Comparison of ENCODE assay signal across 22 cellular contexts in genomic region chr21:45863751-45864150, GRCh38.
"Had no signal": no experiment of that assay in that cellular context is flagged by ENCODE, and none has a peak within 500 bp of the region (broad histone marks: within the 10 kb centered on the region; RNA-seq: fewer than 3 reads in every experiment).

No MANE protein-coding gene starts in this region.

- H3K9me3 ChIP-seq: ascending aorta, SJCRH30 had no signal

- H3K36me3 ChIP-seq: ascending aorta, SJCRH30 had no signal

- H3K27me3 Mint-ChIP-seq: activated naive CD8-positive, alpha-beta T cell treated with anti-CD3 and anti-CD28 coated beads, Interleukin-2, amount 50 U/mL, for 24 hours; brain had no signal

- H3K4me2 ChIP-seq: KMS-11 had no signal

- H3K27me3 ChIP-seq: ascending aorta, SJCRH30 had no signal

- H3K4me1 ChIP-seq: ascending aorta had no signal

- H3K9ac ChIP-seq: KMS-11 had no signal

- H3K27ac Mint-ChIP-seq: activated CD8-positive, alpha-beta T cell treated with anti-CD3 and anti-CD28 coated beads, Interleukin-2, amount 10 ng/mL, durations not matched to agents 7 days and 5 days; activated naive CD8-positive, alpha-beta T cell treated with anti-CD3 and anti-CD28 coated beads, Interleukin-2, amount 50 U/mL, for 24 hours; T-helper 1 cell treated with Interleukin-12 subunit alpha and Interleukin-12 subunit beta and Interleukin-4 antibody, amounts not matched to agents 30 μg/mL and 1 μg/mL, for 36 hours had no signal

- H3K4me3 ChIP-seq: ascending aorta, SJCRH30 had no signal

- ATAC-seq: activated CD4-positive, CD25-positive, alpha-beta regulatory T cell treated with anti-CD3 and anti-CD28 coated beads, Interleukin-2, amount 50 U/mL, for 24 hours; activated CD8-positive, alpha-beta T cell treated with anti-CD3 and anti-CD28 coated beads, Interleukin-2, amount 10 ng/mL, durations not matched to agents 7 days and 5 days; activated naive CD8-positive, alpha-beta T cell treated with anti-CD3 and anti-CD28 coated beads, Interleukin-2, amount 50 U/mL, for 24 hours; Panc1 had no signal

- DNase-seq: activated CD4-positive, alpha-beta T cell treated with anti-CD3 and anti-CD28 coated beads for 4 hours; activated CD8-positive, alpha-beta T cell treated with anti-CD3 and anti-CD28 coated beads, Interleukin-2, amount 10 ng/mL, durations not matched to agents 7 days and 5 days; activated naive CD4-positive, alpha-beta T cell treated with anti-CD3 and anti-CD28 coated beads, Interleukin-2, amount 50 U/mL, for 16 hours; activated naive CD8-positive, alpha-beta T cell treated with anti-CD3 and anti-CD28 coated beads, Interleukin-2, amount 50 U/mL, for 24 hours; activated T-cell treated with anti-CD3 and anti-CD28 coated beads, Interleukin-2, amount 50 U/mL, for 1 hour; amniotic stem cell; NCI-H1092; NCI-H1417; NCI-H1930; NCI-H345; NCI-H510A; NCI-H526 treated with DMSO at 0.1 percent for 48 hours; OCI-M1; Right ventricle myocardium superior; RPMI8226; SJCRH30 had no signal

- H3K4me3 Mint-ChIP-seq: activated CD8-positive, alpha-beta T cell treated with anti-CD3 and anti-CD28 coated beads, Interleukin-2, amount 10 ng/mL, durations not matched to agents 7 days and 5 days; activated naive CD8-positive, alpha-beta T cell treated with anti-CD3 and anti-CD28 coated beads, Interleukin-2, amount 50 U/mL, for 24 hours; brain; T-helper 1 cell treated with Interleukin-12 subunit alpha and Interleukin-12 subunit beta and Interleukin-4 antibody, amounts not matched to agents 30 μg/mL and 1 μg/mL, for 36 hours had no signal

- H3K9me3 Mint-ChIP-seq: activated naive CD8-positive, alpha-beta T cell treated with anti-CD3 and anti-CD28 coated beads, Interleukin-2, amount 50 U/mL, for 24 hours; T-helper 1 cell treated with Interleukin-12 subunit alpha and Interleukin-12 subunit beta and Interleukin-4 antibody, amounts not matched to agents 30 μg/mL and 1 μg/mL, for 36 hours had no signal

- H3K36me3 Mint-ChIP-seq: brain had no signal

- H3K27ac ChIP-seq: ascending aorta, KMS-11, SJCRH30 had no signal
